11 cellular contexts compared by ENCODE assay signal in the genomic region with DNA sequence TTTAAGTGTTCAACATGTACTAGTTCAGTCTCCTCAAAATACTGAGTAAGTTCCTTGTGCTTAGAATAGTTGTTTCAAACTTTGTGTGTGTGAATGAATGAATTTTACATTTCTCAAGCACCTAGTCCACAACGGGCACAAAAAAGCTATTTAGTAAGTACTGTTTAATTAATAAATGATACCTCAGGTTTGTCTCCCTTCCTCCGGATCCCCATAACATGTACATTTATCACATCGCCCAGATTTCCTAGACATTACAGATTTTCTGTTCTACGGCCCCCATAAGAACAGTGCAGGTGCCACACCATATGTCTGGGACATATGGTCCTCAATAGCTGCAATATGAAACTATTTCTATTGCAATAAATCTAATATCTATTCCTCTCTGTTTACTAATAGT. TPM values are rescaled to one million over a fixed set of nuclear protein-coding genes. Genes with fewer than 3 reads are reported as not detected.
DNase-seq lines count a peak whose midpoint lies in the region; ATAC-seq and TF ChIP-seq lines count a peak whose summit lies in the region.
"Had no signal": no experiment of that assay in that cellular context is flagged by ENCODE, and none has a peak within 500 bp of the region (broad histone marks: within the 10 kb centered on the region; RNA-seq: fewer than 3 reads in every experiment).

No MANE protein-coding gene starts in this region.

- H3K36me3 ChIP-seq in SK-N-SH (replicated peaks in 1 of 2; ENCODE audit: control insufficient read depth in 1 of 2, insufficient read depth in 2 of 2, low read length in 1 of 2) = peaks cover 5 to 6% of the 10 kb centered on the region in 2 experiments
- H3K36me3 ChIP-seq in PC-3 (ENCODE audit: low read depth, low read length) = no peaks in the 10 kb centered on the region; the same call in 1 of the 2 replicates
- no peaks in the 10 kb centered on the region for H3K36me3 ChIP-seq in testis (ENCODE audit: low read depth, missing control alignments)

- TSS peak; percentile 78 for BruUV-seq in PC-3 (replicated peaks; lab: Mats Ljungman, UMichigan)

- peak overlapping the region; percentile 60; the same call in 1 of the 2 replicates for H3K9ac ChIP-seq in SK-N-SH
- peak overlapping the region; percentile 77 for H3K9ac ChIP-seq in PC-3 (ENCODE audit: low read length)

- H3K9me2 ChIP-seq in SK-N-SH = no peaks in the 10 kb centered on the region
- no peaks in the 10 kb centered on the region for H3K9me2 ChIP-seq in PC-3 (replicated peaks; ENCODE audit: low read length)

- H3K9me3 ChIP-seq in SK-N-SH (no peaks in the 10 kb centered on the region), PC-3 (ENCODE audit: low read length) (no peaks in the 10 kb centered on the region), testis (no peaks in the 10 kb centered on the region)

- peak overlapping the region; percentile 95 for H3K27ac Mint-ChIP-seq in glutamatergic neuron (ENCODE audit: unreplicated experiment)
- H3K27ac Mint-ChIP-seq in activated CD4-positive, alpha-beta T cell treated with anti-CD3 and anti-CD28 coated beads, Interleukin-2, amount 10 ng/mL, durations not matched to agents 7 days and 5 days = no peak overlapping the region
- H3K27ac Mint-ChIP-seq: activated T-cell treated with anti-CD3 and anti-CD28 coated beads, Interleukin-2, amount 50 U/mL, for 72 hours; effector memory CD8-positive, alpha-beta T cell; T-helper 1 cell treated with Interleukin-12 subunit alpha and Interleukin-12 subunit beta and Interleukin-4 antibody, amounts not matched to agents 30 μg/mL and 1 μg/mL, for 36 hours had no signal

- peaks cover 11% of the 10 kb centered on the region for H3K4me1 Mint-ChIP-seq in glutamatergic neuron (ENCODE audit: low read depth, unreplicated experiment)
- peaks cover 60% of the 10 kb centered on the region for H3K4me1 Mint-ChIP-seq in activated CD4-positive, alpha-beta T cell treated with anti-CD3 and anti-CD28 coated beads, Interleukin-2, amount 10 ng/mL, durations not matched to agents 7 days and 5 days

- H3K4me3 ChIP-seq in SK-N-SH (ENCODE audit: low read depth in 2 of 2, low read length in 1 of 2) (peak overlapping the region; percentile 76 to 91), PC-3 (ENCODE audit: low read length) (peak overlapping the region; percentile 89), testis (peak overlapping the region; percentile 55 to 82)

- TF ChIP-seq EP300 in SK-N-SH (IDR thresholded peaks at IDR 0.05; ENCODE audit: borderline replicate concordance in 1 of 2, low read depth in 1 of 2, low read length in 1 of 2) = no peak

- H4K20me1 ChIP-seq in SK-N-SH (ENCODE audit: insufficient read depth) (no peaks in the 10 kb centered on the region), PC-3 (ENCODE audit: low read length) (no peaks in the 10 kb centered on the region)

- CTCF ChIA-PET in SK-N-SH (lab: Yijun Ruan, JAX) (interaction anchor here (0.8 to 5.7 kb wide), 10 partner anchors 9 to 485 kb away, joined by 3 to 42 read pairs (median 6); no protein-coding TSS in a partner anchor), PC-3 (lab: Charles Lee) (interaction anchor here (1.0 kb wide), 1 partner anchor 256 kb away, joined by 11 read pairs; no protein-coding TSS in a partner anchor)
- CTCF ChIA-PET in activated CD4-positive, alpha-beta T cell treated with anti-CD3 and anti-CD28 coated beads, Interleukin-2, amount 10 ng/mL, durations not matched to agents 7 days and 5 days (lab: Charles Lee) = interaction anchor here (0.7 to 1.6 kb wide), 2 partner anchors 286 to 321 kb away, joined by 4 to 9 read pairs; no protein-coding TSS in a partner anchor

- TF ChIP-seq RAD21 in SK-N-SH (IDR thresholded peaks at IDR 0.05; ENCODE audit: low read length) = no peak

- H3K4me3 Mint-ChIP-seq in glutamatergic neuron (ENCODE audit: unreplicated experiment) = no peak overlapping the region
- H3K4me3 Mint-ChIP-seq in activated CD4-positive, alpha-beta T cell treated with anti-CD3 and anti-CD28 coated beads, Interleukin-2, amount 10 ng/mL, durations not matched to agents 7 days and 5 days = no peak overlapping the region
- H3K4me3 Mint-ChIP-seq: activated T-cell treated with anti-CD3 and anti-CD28 coated beads, Interleukin-2, amount 50 U/mL, for 72 hours; effector memory CD8-positive, alpha-beta T cell; T-helper 1 cell treated with Interleukin-12 subunit alpha and Interleukin-12 subunit beta and Interleukin-4 antibody, amounts not matched to agents 30 μg/mL and 1 μg/mL, for 36 hours had no signal

- H3K4me1 ChIP-seq in SK-N-SH (ENCODE audit: control insufficient read depth in 1 of 2, insufficient read depth in 2 of 2, low read depth in 1 of 2, low read length in 1 of 2) (peaks cover 7 to 13% of the 10 kb centered on the region in 2 experiments; a peak in 3 of 4 replicates), PC-3 (ENCODE audit: insufficient read depth, low read length) (peaks cover 14% of the 10 kb centered on the region), testis (no peaks in the 10 kb centered on the region)

- H3K79me2 ChIP-seq in SK-N-SH (ENCODE audit: insufficient read depth) = peaks cover 8% of the 10 kb centered on the region
- H3K79me2 ChIP-seq in PC-3 (ENCODE audit: low read length) = peaks cover 27% of the 10 kb centered on the region; the same call in 1 of the 2 replicates

- H3K27ac ChIP-seq in SK-N-SH (ENCODE audit: low read depth in 2 of 2, low read length in 1 of 2) (peak overlapping the region in 1 of 2 experiments; percentile 83; a peak in 2 of 4 replicates), PC-3 (ENCODE audit: low read length) (no peak overlapping the region), testis (no peak overlapping the region)

- 17% methylated on average over 4 of the region's 4 CpGs for WGBS in SK-N-SH (ENCODE audit: low lambda C conversion rate)
- WGBS in testis, 2 donors = 30 to 31% methylated on average over 4 of the region's 4 CpGs

- H2AFZ ChIP-seq in SK-N-SH (ENCODE audit: low read depth) = peak overlapping the region; percentile 93
- H2AFZ ChIP-seq in PC-3 (ENCODE audit: low read length) = peak overlapping the region; percentile 90

- no peaks in the 10 kb centered on the region for H3K27me3 Mint-ChIP-seq in glutamatergic neuron (ENCODE audit: unreplicated experiment)
- no peaks in the 10 kb centered on the region for H3K27me3 Mint-ChIP-seq in activated CD4-positive, alpha-beta T cell treated with anti-CD3 and anti-CD28 coated beads, Interleukin-2, amount 10 ng/mL, durations not matched to agents 7 days and 5 days
- H3K27me3 Mint-ChIP-seq: effector memory CD8-positive, alpha-beta T cell had no signal

- peak overlapping the region; percentile 84 for H3K4me2 ChIP-seq in SK-N-SH
- peak overlapping the region; percentile 89 for H3K4me2 ChIP-seq in PC-3 (ENCODE audit: low read length)

- ATAC-seq in SK-N-SH treated with all-trans-retinoic acid at 6 μM for 48 hours (no peak), PC-3 (no peak)

- intact Hi-C loops in PC-3 (cut with micrococcal nuclease) = loop anchor here (1.0 to 2.0 kb wide), 3 partner anchors 148 to 485 kb away; no protein-coding TSS in a partner anchor
- intact Hi-C loops in testis (cut with DNase I; ENCODE audit: low total_unique reads) = loop anchor here (10.0 kb wide), 1 partner anchor 324 kb away; no protein-coding TSS in a partner anchor

- peaks cover 4% of the 10 kb centered on the region for H3F3A ChIP-seq in SK-N-SH (replicated peaks; ENCODE audit: insufficient read depth)
- no peaks in the 10 kb centered on the region for H3F3A ChIP-seq in PC-3 (ENCODE audit: low read length, unreplicated experiment)

- no peak for DNase-seq in SK-N-SH
- peak; percentile 11 for DNase-seq in PC-3
- no peak for DNase-seq in glutamatergic neuron
- DNase-seq in testis = no peak
- DNase-seq in HPDE6-E6E7 (ENCODE audit: extremely low spot score) = no peak
- DNase-seq in activated CD4-positive, alpha-beta T cell treated with anti-CD3 and anti-CD28 coated beads, Interleukin-2, amount 10 ng/mL, durations not matched to agents 7 days and 5 days = no peak
- no peak for DNase-seq in hypothalamus (lab: John Stamatoyannopoulos, UW)

- TF ChIP-seq CTCF in SK-N-SH (IDR thresholded peaks at IDR 0.05) (no peak), PC-3 (conservative IDR thresholded peaks at IDR 0.05; ENCODE audit: low read depth, low read length) (no peak), glutamatergic neuron (IDR thresholded peaks at IDR 0.05; ENCODE audit: partially characterized antibody, unreplicated experiment) (no peak), testis (IDR thresholded peaks at IDR 0.05) (no peak)

- TF ChIP-seq POLR2A in testis (IDR thresholded peaks at IDR 0.05) = no peak

- H3K9me3 Mint-ChIP-seq in glutamatergic neuron (ENCODE audit: unreplicated experiment) = peaks cover 4% of the 10 kb centered on the region
- H3K9me3 Mint-ChIP-seq in activated CD4-positive, alpha-beta T cell treated with anti-CD3 and anti-CD28 coated beads, Interleukin-2, amount 10 ng/mL, durations not matched to agents 7 days and 5 days = no peaks in the 10 kb centered on the region
- H3K9me3 Mint-ChIP-seq: activated T-cell treated with anti-CD3 and anti-CD28 coated beads, Interleukin-2, amount 50 U/mL, for 72 hours; effector memory CD8-positive, alpha-beta T cell; T-helper 1 cell treated with Interleukin-12 subunit alpha and Interleukin-12 subunit beta and Interleukin-4 antibody, amounts not matched to agents 30 μg/mL and 1 μg/mL, for 36 hours had no signal

- H3K36me3 Mint-ChIP-seq in glutamatergic neuron (ENCODE audit: unreplicated experiment) = no peaks in the 10 kb centered on the region
- peaks cover 35% of the 10 kb centered on the region for H3K36me3 Mint-ChIP-seq in activated CD4-positive, alpha-beta T cell treated with anti-CD3 and anti-CD28 coated beads, Interleukin-2, amount 10 ng/mL, durations not matched to agents 7 days and 5 days (ENCODE audit: low read depth)

- POLR2A ChIA-PET in SK-N-SH (lab: Yijun Ruan, JAX) (no interaction called here), PC-3 (lab: Charles Lee; ENCODE audit: unreplicated experiment) (no interaction called here)
- POLR2A ChIA-PET in activated CD4-positive, alpha-beta T cell treated with anti-CD3 and anti-CD28 coated beads, Interleukin-2, amount 10 ng/mL, durations not matched to agents 7 days and 5 days (lab: Charles Lee) = no interaction called here

- H3K27me3 ChIP-seq in SK-N-SH (ENCODE audit: insufficient read depth) = no peaks in the 10 kb centered on the region
- no peaks in the 10 kb centered on the region for H3K27me3 ChIP-seq in PC-3 (ENCODE audit: low read length)
- no peaks in the 10 kb centered on the region for H3K27me3 ChIP-seq in testis

RNA-seq across cellular contexts. Expression of a gene that starts 1.3 kb away (rescaled TPM):
- polyA plus RNA-seq in SK-N-SH (2012; rRNA removed) = 10.8 and 12.2 TPM in 2 replicates
- polyA plus RNA-seq in SK-N-SH (2012; cell fraction: cytosol; rRNA removed) = 8.0 and 10.5 TPM in 2 replicates
- 27.1 and 37.0 TPM in 2 replicates for polyA plus RNA-seq in SK-N-SH (2012; cell fraction: nucleus; rRNA removed)
- 25.1 and 28.8 TPM in 2 replicates for total RNA-seq in PC-3 (2014; rRNA removed)
- 19.3 TPM for total RNA-seq in glutamatergic neuron (ENCODE audit: unreplicated experiment)
- total RNA-seq in testis = 10 to 100 TPM; 20.8 to 26.5 TPM
- polyA plus RNA-seq in testis (ENCODE audit: insufficient read depth, low read depth, low replicate concordance) = 20.2 TPM
- total RNA-seq in activated CD4-positive, alpha-beta T cell treated with anti-CD3 and anti-CD28 coated beads, Interleukin-2, amount 10 ng/mL, durations not matched to agents 7 days and 5 days = 100 to 1,000 TPM; 123 to 133 TPM

RNA-seq across cellular contexts. Expression of a gene that starts 57.2 kb away (rescaled TPM):
- 0.08 and 0.16 TPM in 2 replicates for polyA plus RNA-seq in SK-N-SH (2012; rRNA removed)
- 0.06 and 0.09 TPM in 2 replicates for polyA plus RNA-seq in SK-N-SH (2012; cell fraction: cytosol; rRNA removed)
- polyA plus RNA-seq in SK-N-SH (2012; cell fraction: nucleus; rRNA removed) = 0.15 and 0.57 TPM in 2 replicates
- 0.17 and 0.36 TPM in 2 replicates for total RNA-seq in PC-3 (2014; rRNA removed)
- total RNA-seq in glutamatergic neuron (ENCODE audit: unreplicated experiment) = 3.2 TPM
- total RNA-seq in testis = 1 to 10 TPM in 1 of 2 donors, under 1 TPM in 1; 0.79 to 1.2 TPM
- 1.4 TPM for polyA plus RNA-seq in testis (ENCODE audit: insufficient read depth, low read depth, low replicate concordance)
- total RNA-seq in activated CD4-positive, alpha-beta T cell treated with anti-CD3 and anti-CD28 coated beads, Interleukin-2, amount 10 ng/mL, durations not matched to agents 7 days and 5 days = 1 to 10 TPM; 3.4 to 4.2 TPM
